25 cellular contexts compared by ENCODE assay signal in the genomic region with DNA sequence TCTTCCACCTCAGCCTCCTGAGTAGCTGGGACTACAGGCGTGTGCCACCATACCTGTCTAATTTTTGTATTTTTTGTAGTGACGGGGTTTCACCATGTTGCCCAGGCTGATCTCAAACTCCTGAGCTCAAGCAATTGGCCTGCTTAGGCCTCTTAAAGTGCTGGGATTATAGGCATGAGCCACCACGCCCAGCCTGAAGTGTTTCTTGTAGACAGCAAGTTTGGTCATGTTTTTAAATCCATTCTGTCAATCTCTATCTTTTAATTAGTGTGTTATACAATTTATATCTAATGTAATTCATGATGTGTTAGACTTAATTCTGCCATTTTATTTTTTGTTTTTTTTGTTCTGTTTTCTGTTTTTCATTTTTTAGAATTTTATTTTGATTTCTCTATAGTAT.
"Had no signal": no experiment of that assay in that cellular context is flagged by ENCODE, and none has a peak within 500 bp of the region (broad histone marks: within the 10 kb centered on the region; RNA-seq: fewer than 3 reads in every experiment).

No MANE protein-coding gene starts in this region.

- ATAC-seq: gastroesophageal sphincter; left lung; lower lobe of right lung; natural killer cell treated with Interleukin-12 subunit alpha and Interleukin-12 subunit beta and Interleukin-15 and Interleukin-18, amount 100 ng/mL, for 72 hours; psoas muscle; sciatic nerve; stimulated activated naive B cell treated with anti-CD40 and anti-IgM and Interleukin-4, amounts not matched to agents 10 μg/mL and 1 μg/mL and 100 μg/mL, for 72 hours; stimulated activated naive CD8-positive, alpha-beta T cell treated with anti-CD3 and anti-CD28 coated beads, Interleukin-15, amount 100 ng/mL, for 72 hours; upper lobe of right lung had no signal

- H3K27me3 ChIP-seq: colonic mucosa, gastroesophageal sphincter, left lung, testis, tibial nerve, upper lobe of right lung, vagina had no signal

- H3K4me3 ChIP-seq: colonic mucosa, gastroesophageal sphincter, left lung, lower lobe of right lung, psoas muscle, testis, tibial nerve, upper lobe of right lung, vagina had no signal

- H3K27ac ChIP-seq: colonic mucosa, gastroesophageal sphincter, left lung, lower lobe of right lung, psoas muscle, testis, tibial nerve, upper lobe of right lung, vagina had no signal

- H3K36me3 ChIP-seq: colonic mucosa, gastroesophageal sphincter, left lung, lower lobe of right lung, tibial nerve, upper lobe of right lung, vagina had no signal

- H3K9me3 ChIP-seq: colonic mucosa, gastroesophageal sphincter, left lung, lower lobe of right lung, psoas muscle, testis, upper lobe of right lung, vagina had no signal

- DNase-seq: colonic mucosa; dermis blood vessel endothelial cell; effector CD4-positive, alpha-beta T cell; endodermal cell; glutamatergic neuron; islet precursor cell; left lung; lower lobe of right lung; mesenchymal stem cell; midbrain; occipital lobe; psoas muscle; retina; stimulated activated CD4-positive, alpha-beta T cell treated with anti-CD3 and anti-CD28 coated beads, Interleukin-2, amount 100 ng/mL, for 24 hours; stimulated activated CD4-positive, alpha-beta T cell treated with anti-CD3 and anti-CD28 coated beads, Interleukin-4, amount 100 ng/mL, for 4 hours; stimulated activated naive B cell treated with anti-CD40 and anti-IgM and Interleukin-4, amounts not matched to agents 10 μg/mL and 1 μg/mL and 100 μg/mL, for 72 hours; stimulated activated naive CD8-positive, alpha-beta T cell treated with anti-CD3 and anti-CD28 coated beads, Interleukin-15, amount 100 ng/mL, for 72 hours; testis; upper lobe of right lung had no signal

- FAIRE-seq: endothelial cell of umbilical vein had no signal

- H3K4me1 ChIP-seq: colonic mucosa, gastroesophageal sphincter, left lung, lower lobe of right lung, psoas muscle, testis, tibial nerve, upper lobe of right lung, vagina had no signal
